1 cellular context compared by ENCODE assay signal in the genomic region with DNA sequence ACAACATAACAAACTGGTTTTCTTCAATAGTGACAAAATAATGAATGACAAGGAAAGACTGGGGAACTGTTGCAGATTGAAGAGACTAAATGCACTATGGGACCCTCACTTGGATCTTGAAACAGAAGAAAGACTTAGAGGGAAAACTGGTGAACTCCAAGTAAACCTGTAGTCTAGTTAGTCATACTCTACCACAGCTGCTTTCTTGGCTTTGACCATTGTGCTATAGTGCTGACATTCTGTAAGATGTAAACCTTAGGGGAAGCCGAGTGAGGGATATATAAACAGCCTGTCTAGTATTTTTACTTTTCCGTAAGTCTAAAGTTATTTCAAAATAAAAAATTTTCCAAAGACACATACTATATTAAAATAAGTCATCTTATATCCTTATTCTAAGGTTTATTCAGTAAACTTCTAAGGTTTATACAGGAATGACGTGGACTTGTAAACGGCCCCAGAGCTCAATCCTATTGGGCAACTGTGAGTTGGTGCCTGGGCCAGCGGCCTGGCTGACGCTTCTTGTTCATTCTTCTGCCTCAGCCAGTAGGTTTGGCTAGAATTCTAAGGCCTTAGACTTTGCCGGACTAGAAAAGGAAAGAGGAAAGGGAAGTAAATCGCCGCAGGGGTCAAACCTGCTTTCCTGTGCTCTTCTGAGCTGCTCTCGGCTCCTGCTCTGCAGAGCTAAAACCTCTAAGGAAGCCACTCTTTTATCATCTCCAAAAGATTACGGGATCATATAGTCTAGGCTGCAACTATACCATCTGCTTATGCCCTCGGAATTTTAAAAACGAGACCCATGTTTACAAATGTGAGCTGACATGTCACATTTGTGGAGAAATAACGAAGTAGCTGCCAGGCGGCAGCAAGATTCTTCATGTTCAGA.
TF ChIP-seq lines count a peak whose summit lies in the region.

No MANE protein-coding gene starts in this region.

TF ChIP-seq in endothelial cell of umbilical vein, 7 proteins besides CTCF, POLR2A, EP300 and RAD21:
- TF ChIP-seq POLR2AphosphoS5 (IDR thresholded peaks at IDR 0.05; ENCODE audit: insufficient read depth, low read depth, low read length) (no peak), EZH2 (IDR thresholded peaks at IDR 0.05; ENCODE audit: borderline replicate concordance, low read depth, low read length, severe bottlenecking) (no peak), JUN (IDR thresholded peaks at IDR 0.05; ENCODE audit: borderline replicate concordance, insufficient read depth, insufficient read length, low read depth) (no peak), FOS (IDR thresholded peaks at IDR 0.05; ENCODE audit: borderline replicate concordance, insufficient read depth, low read length) (no peak), GATA2 (IDR thresholded peaks at IDR 0.05; ENCODE audit: insufficient read depth, insufficient read length, low read depth, low read length) (no peak), MYC (IDR thresholded peaks at IDR 0.05; ENCODE audit: low read depth, low read length) (no peak)
- TF ChIP-seq, protein P1, sequence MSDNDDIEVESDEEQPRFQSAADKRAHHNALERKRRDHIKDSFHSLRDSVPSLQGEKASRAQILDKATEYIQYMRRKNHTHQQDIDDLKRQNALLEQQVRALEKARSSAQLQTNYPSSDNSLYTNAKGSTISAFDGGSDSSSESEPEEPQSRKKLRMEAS (IDR thresholded peaks at IDR 0.05; ENCODE audit: insufficient read depth, insufficient read length) = no peak
